9 cellular contexts compared by ENCODE assay signal in the genomic region with DNA sequence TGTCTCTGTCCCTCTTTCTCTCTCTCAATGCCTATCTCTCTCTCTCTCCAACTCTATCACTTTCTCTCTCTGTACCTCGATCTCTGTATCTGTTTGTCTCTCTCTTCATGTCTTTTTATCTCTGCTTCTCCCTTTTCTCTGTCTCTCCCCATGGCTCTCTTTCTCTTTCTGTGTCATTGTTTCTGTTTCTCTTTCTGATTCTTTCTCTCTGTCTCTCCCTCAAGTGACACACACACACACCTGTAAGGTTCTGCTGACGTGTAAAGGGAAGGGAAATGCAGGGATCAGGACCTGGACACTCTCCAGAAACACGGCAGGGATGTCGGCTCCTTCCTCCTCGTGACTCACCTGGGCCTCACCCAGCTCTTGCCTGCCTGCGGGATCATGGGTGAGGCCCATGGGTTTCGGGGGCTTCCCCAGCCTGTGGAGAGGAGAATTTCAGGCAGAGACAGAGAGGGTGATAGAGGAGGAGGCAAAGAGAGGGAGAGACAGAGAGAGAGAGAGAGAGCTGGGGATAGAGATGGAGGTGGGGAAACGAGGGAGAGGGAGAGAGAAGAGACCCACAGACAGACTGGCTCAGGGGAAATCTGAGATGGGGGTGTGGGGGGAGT. TPM values are rescaled to one million over a fixed set of nuclear protein-coding genes. Genes with fewer than 3 reads are reported as not detected.
A peak's percentile ranks its signal among the peaks of the same experiment; 100 is the strongest.
DNase-seq lines count a peak whose midpoint lies in the region; ATAC-seq, FAIRE-seq and TF ChIP-seq lines count a peak whose summit lies in the region.
"Had no signal": no experiment of that assay in that cellular context is flagged by ENCODE, and none has a peak within 500 bp of the region (broad histone marks: within the 10 kb centered on the region; RNA-seq: fewer than 3 reads in every experiment).

No MANE protein-coding gene starts in this region.

- no peaks in the 10 kb centered on the region for H4K20me1 ChIP-seq in keratinocyte (ENCODE audit: control insufficient read depth, extremely low read depth, insufficient read depth, low read length)

- H3K9ac ChIP-seq in keratinocyte (ENCODE audit: control insufficient read depth, extremely low read depth, insufficient read depth, low read length) = peak overlapping the region; percentile 95

- no peaks in the 10 kb centered on the region for H3K36me3 ChIP-seq in ACC112 (ENCODE audit: insufficient read depth, low read length)
- no peaks in the 10 kb centered on the region for H3K36me3 ChIP-seq in keratinocyte (ENCODE audit: control insufficient read depth in 2 of 2, extremely low read depth in 1 of 2, insufficient read depth in 2 of 2, low read length in 2 of 2)
- H3K36me3 ChIP-seq in CD8-positive, alpha-beta memory T cell (ENCODE audit: insufficient read depth, low read length) = no peaks in the 10 kb centered on the region

- TF ChIP-seq CTCF in GM20000 (IDR thresholded peaks at IDR 0.05; ENCODE audit: extremely low read depth, missing control alignments) (no peak), keratinocyte (optimal IDR thresholded peaks at IDR 0.05 in 1 of 3, IDR thresholded peaks at IDR 0.05 in 1 of 3, conservative IDR thresholded peaks at IDR 0.05 in 1 of 3; ENCODE audit: extremely low read depth in 1 of 3, insufficient read depth in 2 of 3, low read length in 3 of 3) (no peak)

- in situ Hi-C loops in G401 (cut with HindIII; ENCODE audit: low sequenced_read_pairs) = no loop called here

- no peak overlapping the region for H3K4me3 Mint-ChIP-seq in T-cell
- peak overlapping the region in 1 of 7 donors; percentile 4 for H3K4me3 Mint-ChIP-seq in CD8-positive, alpha-beta memory T cell

- peak overlapping the region; percentile 88 for H3K4me2 ChIP-seq in keratinocyte (ENCODE audit: control insufficient read depth, extremely low read depth, insufficient read depth, low read depth, low read length)

- H3K27ac ChIP-seq in ACC112 (ENCODE audit: low read depth, low read length) = peak overlapping the region; percentile 56; the same call in 1 of the 2 replicates
- H3K27ac ChIP-seq in keratinocyte (ENCODE audit: control insufficient read depth, insufficient read depth, low read length) = peak overlapping the region; percentile 98
- no peak overlapping the region for H3K27ac ChIP-seq in CD8-positive, alpha-beta memory T cell (ENCODE audit: low read depth, low read length)

- peak overlapping the region; percentile 5 to 50 for H3K27ac Mint-ChIP-seq in T-cell
- H3K27ac Mint-ChIP-seq in CD8-positive, alpha-beta memory T cell = peak overlapping the region in 3 of 8 donors; percentile 0 to 47 (median 13)

- H3K4me3 ChIP-seq in ACC112 (ENCODE audit: low read depth, low read length) (peak overlapping the region; percentile 53; the same call in 1 of the 2 replicates), keratinocyte (ENCODE audit: control insufficient read depth in 2 of 3, extremely low read depth in 1 of 3, insufficient read depth in 2 of 3, low read depth in 1 of 3, low read length in 3 of 3) (peak overlapping the region in 2 of 3 experiments; percentile 60 to 66)
- H3K4me3 ChIP-seq in CD8-positive, alpha-beta memory T cell (ENCODE audit: low read length) = no peak overlapping the region

- no peaks in the 10 kb centered on the region for H3K36me3 Mint-ChIP-seq in T-cell
- H3K36me3 Mint-ChIP-seq in CD8-positive, alpha-beta memory T cell = no peaks in the 10 kb centered on the region

- dilution Hi-C loops in keratinocyte (cut with MboI; ENCODE audit: extremely low pct_ligation_motif_present, low sequenced_read_pairs) = no loop called here

- H3K4me1 ChIP-seq in ACC112 (ENCODE audit: control insufficient read depth, insufficient read depth, low read length, unreplicated experiment) (peaks cover 17% of the 10 kb centered on the region), keratinocyte (ENCODE audit: control insufficient read depth, extremely low read depth, insufficient read depth, low read length) (peaks cover 23% of the 10 kb centered on the region)
- no peaks in the 10 kb centered on the region for H3K4me1 ChIP-seq in CD8-positive, alpha-beta memory T cell (ENCODE audit: insufficient read depth, low read length)

- CTCF ChIA-PET in T-cell (lab: Charles Lee) = interaction anchor here in 1 of 2 donors (0.6 kb wide), 1 partner anchor 75 kb away, joined by 6 read pairs; no protein-coding TSS in a partner anchor
- CTCF ChIA-PET in CD8-positive, alpha-beta memory T cell (lab: Charles Lee) = interaction anchor here (1.3 kb wide), 1 partner anchor 156 kb away, joined by 3 read pairs; no protein-coding TSS in a partner anchor

- peak; percentile 45 for DNase-seq in GM20000 (ENCODE audit: low spot score)
- DNase-seq in T-cell = no peak
- DNase-seq in keratinocyte (ENCODE audit: low read depth, low spot score) = peak; percentile 98
- DNase-seq in G401 (ENCODE audit: low spot score) = no peak
- no peak for DNase-seq in CD8-positive, alpha-beta memory T cell
- no peak for DNase-seq in NCI-H1436 treated with DMSO at 0.1 percent for 48 hours (lab: John Stamatoyannopoulos, UW)

- no peaks in the 10 kb centered on the region for H3K9me3 ChIP-seq in keratinocyte (ENCODE audit: control insufficient read depth, low read depth, low read length)
- no peaks in the 10 kb centered on the region for H3K9me3 ChIP-seq in CD8-positive, alpha-beta memory T cell (ENCODE audit: low read length)

- peak overlapping the region; percentile 64 for H2AFZ ChIP-seq in ACC112 (ENCODE audit: low read length, unreplicated experiment)
- H2AFZ ChIP-seq in keratinocyte (ENCODE audit: control insufficient read depth, low read length) = peak overlapping the region; percentile 60

- H3K9me1 ChIP-seq in keratinocyte (ENCODE audit: control insufficient read depth, extremely low read depth, insufficient read depth, low read length) = peaks cover 2% of the 10 kb centered on the region

- no peaks in the 10 kb centered on the region for H3K79me2 ChIP-seq in ACC112 (ENCODE audit: control insufficient read depth, insufficient read depth, low read length, unreplicated experiment)
- no peaks in the 10 kb centered on the region for H3K79me2 ChIP-seq in keratinocyte (ENCODE audit: control insufficient read depth, insufficient read depth, low read length)

- ATAC-seq in T-cell (replicated peaks in 1 of 4) (no peak), HG03460 (IDR thresholded peaks at IDR 0.05; ENCODE audit: unreplicated experiment) (no peak)

- H3K27me3 Mint-ChIP-seq in T-cell = no peaks in the 10 kb centered on the region
- peaks cover 0 to 1% of the 10 kb centered on the region in 2 donors for H3K27me3 Mint-ChIP-seq in CD8-positive, alpha-beta memory T cell

- POLR2A ChIA-PET in T-cell (lab: Charles Lee) = no interaction called here
- POLR2A ChIA-PET in CD8-positive, alpha-beta memory T cell (lab: Charles Lee) = no interaction called here

- H3K4me1 Mint-ChIP-seq in T-cell = peaks cover 4 to 14% (median 7%) of the 10 kb centered on the region in 3 donors
- peaks cover 6 to 11% (median 11%) of the 10 kb centered on the region in 3 donors for H3K4me1 Mint-ChIP-seq in CD8-positive, alpha-beta memory T cell

- H3K27me3 ChIP-seq in ACC112 (ENCODE audit: insufficient read depth, low read length) (no peaks in the 10 kb centered on the region), keratinocyte (ENCODE audit: control insufficient read depth, extremely low read depth, insufficient read depth, low read length) (no peaks in the 10 kb centered on the region)
- H3K27me3 ChIP-seq in CD8-positive, alpha-beta memory T cell (ENCODE audit: insufficient read depth, low read length, poor library complexity, severe bottlenecking) = no peaks in the 10 kb centered on the region

- FAIRE-seq in keratinocyte (lab: Jason Lieb, UNC) = peak; percentile 88
- FAIRE-seq: frontal cortex had no signal

- H3K9me3 Mint-ChIP-seq in T-cell = no peaks in the 10 kb centered on the region
- no peaks in the 10 kb centered on the region for H3K9me3 Mint-ChIP-seq in CD8-positive, alpha-beta memory T cell

RNA-seq across cellular contexts. Expression of gene PLAUR, which starts 5.4 kb away (rescaled TPM):
- total RNA-seq in T-cell = 1 to 10 TPM; 3.0 to 7.7 (median 4.2) TPM
- polyA plus RNA-seq in keratinocyte = 50.8 to 64.3 TPM (median 56.2 TPM) in 3 replicates
- polyA plus RNA-seq in keratinocyte (2011; ENCODE audit: low read depth) = 87.4 TPM
- 27.0 and 33.8 TPM in 2 replicates for polyA plus RNA-seq in keratinocyte (2011; cell fraction: cytosol; rRNA removed)
- 166 and 199 TPM in 2 replicates for polyA plus RNA-seq in keratinocyte (2011; cell fraction: nucleus; rRNA removed)
- 41.2 and 71.4 TPM in 2 replicates for polyA plus RNA-seq in keratinocyte (2012; ENCODE audit: low replicate concordance)
- 36.5 to 81.7 TPM (median 75.3 TPM) in 3 replicates for polyA minus RNA-seq in keratinocyte
- polyA minus RNA-seq in keratinocyte (2011; cell fraction: cytosol; rRNA and poly(A)+ RNA removed) = 38.8 TPM
- 86.1 and 94.1 TPM in 2 replicates for polyA minus RNA-seq in keratinocyte (2011; cell fraction: nucleus; rRNA and poly(A)+ RNA removed)
- 6.0 and 8.8 TPM in 2 replicates for total RNA-seq in G401 (2014; rRNA removed; shearing (Covaris generic))
- 1 to 10 TPM; 2.7 to 5.0 TPM for total RNA-seq in CD8-positive, alpha-beta memory T cell
- polyA plus RNA-seq in CD8-positive, alpha-beta memory T cell = 3.8 TPM

RNA-seq across cellular contexts. Expression of gene CADM4, which starts 35.7 kb away (rescaled TPM):
- total RNA-seq in T-cell = under 1 TPM; 0.16 to 0.61 (median 0.45) TPM
- polyA plus RNA-seq in keratinocyte = 3.0 to 4.4 TPM (median 4.3 TPM) in 3 replicates
- 10.5 TPM for polyA plus RNA-seq in keratinocyte (2011; ENCODE audit: low read depth)
- polyA plus RNA-seq in keratinocyte (2011; cell fraction: cytosol; rRNA removed) = 1.3 and 2.7 TPM in 2 replicates
- 5.0 and 5.6 TPM in 2 replicates for polyA plus RNA-seq in keratinocyte (2011; cell fraction: nucleus; rRNA removed)
- 8.5 and 11.1 TPM in 2 replicates for polyA plus RNA-seq in keratinocyte (2012; ENCODE audit: low replicate concordance)
- 2.4 to 4.1 TPM (median 2.8 TPM) in 3 replicates for polyA minus RNA-seq in keratinocyte
- polyA minus RNA-seq in keratinocyte (2011; cell fraction: cytosol; rRNA and poly(A)+ RNA removed) = 2.3 TPM
- polyA minus RNA-seq in keratinocyte (2011; cell fraction: nucleus; rRNA and poly(A)+ RNA removed) = 4.1 and 4.6 TPM in 2 replicates
- total RNA-seq in G401 (2014; rRNA removed; shearing (Covaris generic)) = 47.8 and 58.7 TPM in 2 replicates
- total RNA-seq in CD8-positive, alpha-beta memory T cell = under 1 TPM; 0.24 to 0.57 TPM
- polyA plus RNA-seq in CD8-positive, alpha-beta memory T cell = not detected

RNA-seq across cellular contexts. Expression of gene IRGC, which starts 40.5 kb away (rescaled TPM):
- not detected for total RNA-seq in T-cell
- polyA plus RNA-seq in keratinocyte = not detected in 3 replicates
- not detected for polyA plus RNA-seq in keratinocyte (2011; ENCODE audit: low read depth)
- polyA plus RNA-seq in keratinocyte (2011; cell fraction: cytosol; rRNA removed) = not detected in 2 replicates
- polyA plus RNA-seq in keratinocyte (2011; cell fraction: nucleus; rRNA removed) = not detected in 2 replicates
- not detected in 2 replicates for polyA plus RNA-seq in keratinocyte (2012; ENCODE audit: low replicate concordance)
- polyA minus RNA-seq in keratinocyte = not detected in 3 replicates
- polyA minus RNA-seq in keratinocyte (2011; cell fraction: cytosol; rRNA and poly(A)+ RNA removed) = not detected
- not detected in 2 replicates for polyA minus RNA-seq in keratinocyte (2011; cell fraction: nucleus; rRNA and poly(A)+ RNA removed)
- total RNA-seq in G401 (2014; rRNA removed; shearing (Covaris generic)) = not detected in 2 replicates
- not detected for total RNA-seq in CD8-positive, alpha-beta memory T cell
- not detected for polyA plus RNA-seq in CD8-positive, alpha-beta memory T cell
- total RNA-seq: frontal cortex had no signal

RNA-seq across cellular contexts. Expression of gene ZNF428, which starts 55.9 kb away (rescaled TPM):
- 10 to 100 TPM; 28.9 to 35.2 (median 34.5) TPM for total RNA-seq in T-cell
- 13.9 to 15.8 TPM (median 15.0 TPM) in 3 replicates for polyA plus RNA-seq in keratinocyte
- polyA plus RNA-seq in keratinocyte (2011; ENCODE audit: low read depth) = 1.5 TPM
- polyA plus RNA-seq in keratinocyte (2011; cell fraction: cytosol; rRNA removed) = 8.3 and 21.5 TPM in 2 replicates
- polyA plus RNA-seq in keratinocyte (2011; cell fraction: nucleus; rRNA removed) = 10.7 and 14.3 TPM in 2 replicates
- 6.5 and 26.5 TPM in 2 replicates for polyA plus RNA-seq in keratinocyte (2012; ENCODE audit: low replicate concordance)
- 1.2 to 7.4 TPM (median 4.7 TPM) in 3 replicates for polyA minus RNA-seq in keratinocyte
- 9.4 TPM for polyA minus RNA-seq in keratinocyte (2011; cell fraction: cytosol; rRNA and poly(A)+ RNA removed)
- polyA minus RNA-seq in keratinocyte (2011; cell fraction: nucleus; rRNA and poly(A)+ RNA removed) = 2.1 and 6.4 TPM in 2 replicates
- total RNA-seq in G401 (2014; rRNA removed; shearing (Covaris generic)) = 135 and 160 TPM in 2 replicates
- 10 to 100 TPM; 23.6 to 23.8 TPM for total RNA-seq in CD8-positive, alpha-beta memory T cell
- 22.0 TPM for polyA plus RNA-seq in CD8-positive, alpha-beta memory T cell

Comparison
In these comparisons a context has a peak if more than half of its experiments do, and no peak if none do; other contexts are left out.
1. DNase-seq: peak in GM20000 (single experiment) and keratinocyte (single experiment); none in T-cell (0 of 34), G401 (single experiment), CD8-positive, alpha-beta memory T cell (0 of 5) and NCI-H1436 treated with DMSO at 0.1 percent for 48 hours (single experiment).
2. RNA of gene CADM4, which starts 35.7 kb away (total RNA-seq): 47.8 to 58.7 TPM in G401; 0.24 to 0.57 TPM in CD8-positive, alpha-beta memory T cell and 0.16 to 0.61 TPM in T-cell; every median in the first group is over 10 times any median in the second.